Comparison of ENCODE assay signal across 8 cellular contexts in genomic region chr1:228378453-228379164, GRCh38. TPM values are rescaled to one million over a fixed set of nuclear protein-coding genes. Genes with fewer than 3 reads are reported as not detected.
DNase-seq lines count a peak whose midpoint lies in the region; ATAC-seq, FAIRE-seq and TF ChIP-seq lines count a peak whose summit lies in the region.

No MANE protein-coding gene starts in this region.

- H3K4me3 Mint-ChIP-seq in CD8-positive, alpha-beta memory T cell: peak overlapping the region; percentile 54 to 89 (median 74)

- no peaks in the 10 kb centered on the region for H3K9me3 Mint-ChIP-seq in CD8-positive, alpha-beta memory T cell

- no peaks in the 10 kb centered on the region for H3K9me3 ChIP-seq in CD8-positive, alpha-beta memory T cell (ENCODE audit: low read length)
- no peaks in the 10 kb centered on the region; the same call in 2 of the 3 replicates for H3K9me3 ChIP-seq in GM12878 (replicated peaks; ENCODE audit: control insufficient read depth, insufficient read depth, low read length)

- SMC1A ChIA-PET in GM12878 (lab: Charles Lee; ENCODE audit: uncharacterized antibody, unreplicated experiment): no interaction called here

- no peak overlapping the region for H3K27ac Mint-ChIP-seq in CD8-positive, alpha-beta memory T cell

- H3K36me3 Mint-ChIP-seq in CD8-positive, alpha-beta memory T cell: no peaks in the 10 kb centered on the region

- TF ChIP-seq POLR2A in GM12878 (IDR thresholded peaks at IDR 0.05; ENCODE audit: low read depth, low read length): no peak

- RAD21 ChIA-PET in GM12878 (lab: Charles Lee; ENCODE audit: unreplicated experiment): no interaction called here

- POLR2A ChIA-PET in CD8-positive, alpha-beta memory T cell (lab: Charles Lee): no interaction called here
- POLR2A ChIA-PET in GM12878 (lab: Charles Lee): no interaction called here

- H3K4me2 ChIP-seq in GM12878 (ENCODE audit: control insufficient read depth, insufficient read depth): peak overlapping the region; percentile 42

- in situ Hi-C loops in GM12878 (cut with MboI): no loop called here

- no peak for TF ChIP-seq EP300 in GM12878 (IDR thresholded peaks at IDR 0.05; ENCODE audit: borderline replicate concordance in 1 of 2, control insufficient read depth in 1 of 2, low read depth in 2 of 2, low read length in 2 of 2)

- H3K4me1 Mint-ChIP-seq in CD8-positive, alpha-beta memory T cell: peaks cover 7 to 13% (median 7%) of the 10 kb centered on the region in 3 donors

- H3K4me3 ChIP-seq in CD8-positive, alpha-beta memory T cell (ENCODE audit: low read length): peak overlapping the region; percentile 43
- H3K4me3 ChIP-seq in GM12878 (no peak overlapping the region), retinal pigment epithelial cell (ENCODE audit: low read length) (peak overlapping the region; percentile 49)

- no peaks in the 10 kb centered on the region for H3K36me3 ChIP-seq in CD8-positive, alpha-beta memory T cell (ENCODE audit: insufficient read depth, low read length)
- no peaks in the 10 kb centered on the region for H3K36me3 ChIP-seq in GM12878 (ENCODE audit: control insufficient read depth in 2 of 2, insufficient read depth in 2 of 2, low read length in 1 of 2)

- no TSS peak for BruUV-seq in GM12878 (replicated peaks; lab: Mats Ljungman, UMichigan)

- WGBS in GM12878 (ENCODE audit: insufficient coverage, insufficient replicate concordance, low lambda C conversion rate, missing lambda C conversion rate): 5% methylated on average over 54 of the region's 70 CpGs

- no peak overlapping the region for H2AFZ ChIP-seq in GM12878 (ENCODE audit: control insufficient read depth, low read depth, low read length)

- peak; percentile 38 for TF ChIP-seq RAD21 in GM12878 (IDR thresholded peaks at IDR 0.05; ENCODE audit: insufficient read depth, low read depth, low read length)

- CTCF ChIA-PET in CD8-positive, alpha-beta memory T cell (lab: Charles Lee): no interaction called here
- CTCF ChIA-PET in GM12878 (lab: Yijun Ruan, JAX): no interaction called here

- FAIRE-seq in GM12878 (lab: Jason Lieb, UNC): no peak

- DNase-seq in CD8-positive, alpha-beta memory T cell: peak in 4 of 5 donors; percentile 12 to 68 (median 34)
- DNase-seq in Kasumi-1 (lab: John Stamatoyannopoulos, UW) (peak; percentile 43 to 46), T-helper 1 cell (peak in 3 of 5 donors; percentile 18 to 51 (median 25)), GM12878 (ENCODE audit: low read depth, low spot score) (no peak), iPS DF 19.7 (ENCODE audit: low read depth, low spot score) (peak; percentile 76), retinal pigment epithelial cell (ENCODE audit: low read depth) (peak; percentile 8), cerebellar nuclear complex (lab: John Stamatoyannopoulos, UW) (no peak)

- no peaks in the 10 kb centered on the region for H3K79me2 ChIP-seq in GM12878 (ENCODE audit: control insufficient read depth, insufficient read depth, low read length)

- TF ChIP-seq CTCF in GM12878 (IDR thresholded peaks at IDR 0.05 in 2 of 3, conservative IDR thresholded peaks at IDR 0.05 in 1 of 3; ENCODE audit: control insufficient read depth in 2 of 3, extremely low read depth in 1 of 3, insufficient read depth in 1 of 3, low read depth in 3 of 3, low read length in 3 of 3) (peak; percentile 17 to 39 (median 26); a peak in 4 of 6 replicates), retinal pigment epithelial cell (conservative IDR thresholded peaks at IDR 0.05; ENCODE audit: low read depth, low read length) (peak; percentile 57)

- no peak overlapping the region for H3K9ac ChIP-seq in GM12878 (ENCODE audit: control insufficient read depth, insufficient read depth, low read length)

- no peak overlapping the region for H3K27ac ChIP-seq in CD8-positive, alpha-beta memory T cell (ENCODE audit: low read depth, low read length)
- no peak overlapping the region for H3K27ac ChIP-seq in GM12878 (ENCODE audit: control insufficient read depth, insufficient read depth)

- H4K20me1 ChIP-seq in GM12878 (ENCODE audit: control insufficient read depth, insufficient read depth): no peaks in the 10 kb centered on the region

- intact Hi-C loops in GM12878 (cut with micrococcal nuclease; ENCODE audit: unreplicated experiment): no loop called here

- peaks cover 8% of the 10 kb centered on the region for H3K4me1 ChIP-seq in CD8-positive, alpha-beta memory T cell (ENCODE audit: insufficient read depth, low read length)
- H3K4me1 ChIP-seq in GM12878 (ENCODE audit: control insufficient read depth, insufficient read depth, low read length): no peaks in the 10 kb centered on the region

- peaks cover 7 to 30% of the 10 kb centered on the region in 2 donors for H3K27me3 Mint-ChIP-seq in CD8-positive, alpha-beta memory T cell

- H3K27me3 ChIP-seq in CD8-positive, alpha-beta memory T cell (ENCODE audit: insufficient read depth, low read length, poor library complexity, severe bottlenecking): no peaks in the 10 kb centered on the region
- H3K27me3 ChIP-seq in GM12878 (replicated peaks in 1 of 2; ENCODE audit: control insufficient read depth in 2 of 2, insufficient read depth in 2 of 2, low read length in 1 of 2): peaks cover 0 to 5% of the 10 kb centered on the region in 2 experiments; a peak in 3 of 4 replicates

- peak; percentile 68 for ATAC-seq in GM12878
- ATAC-seq in GM21825 (IDR thresholded peaks at IDR 0.05; ENCODE audit: unreplicated experiment): no peak

TF ChIP-seq in GM12878, 131 proteins besides CTCF, POLR2A, EP300 and RAD21 (continues in another document):
- no peak for TF ChIP-seq HDAC2 (IDR thresholded peaks at IDR 0.05)
- TF ChIP-seq USF1 (IDR thresholded peaks at IDR 0.05; ENCODE audit: borderline replicate concordance, extremely low read length, insufficient read depth, low read depth, low read length): no peak
- TF ChIP-seq BRCA1 (IDR thresholded peaks at IDR 0.05; ENCODE audit: low read depth, low read length): no peak
- TF ChIP-seq RELB (IDR thresholded peaks at IDR 0.05; ENCODE audit: low read depth): no peak
- TF ChIP-seq YBX1 (IDR thresholded peaks at IDR 0.05): no peak
- no peak for TF ChIP-seq NR2C1 (IDR thresholded peaks at IDR 0.05)
- TF ChIP-seq SREBF2 (IDR thresholded peaks at IDR 0.05; ENCODE audit: low read length): no peak

RNA-seq across cellular contexts. Expression of gene TRIM11, which starts 28.0 kb away (rescaled TPM):
- total RNA-seq in CD8-positive, alpha-beta memory T cell: 10 to 100 TPM; 38.3 to 38.8 TPM
- polyA plus RNA-seq in CD8-positive, alpha-beta memory T cell: 21.5 TPM
- total RNA-seq in GM12878 (2013; cell fraction: nucleolus; rRNA removed): 55.6 and 58.1 TPM in 2 replicates
- total RNA-seq in GM12878 (2014; rRNA removed) (16.5 and 17.3 TPM in 2 replicates), GM12878 (2014; rRNA removed; fragmentation: Illumina TruSeq; extraction: Trizol) (13.5 TPM in 2 replicates), GM12878 (2021) (32.5 and 33.7 TPM in 2 replicates)
- polyA plus RNA-seq in GM12878 (2011; ENCODE audit: low read depth): 9.5 TPM
- polyA plus RNA-seq in GM12878 (2011; rRNA removed) (6.4 and 8.5 TPM in 2 replicates), GM12878 (2014; fragmentation: Illumina TruSeq; extraction: Trizol) (6.5 and 11.3 TPM in 2 replicates), GM12878 (2014; fragmentation: Nextera tagmentation; extraction: Ambion mirVana) (1 to 10 TPM; 1.3 to 3.0 TPM), GM12878 (2014; rRNA removed) (18.8 and 24.6 TPM in 2 replicates), GM12878 (2016; fragmentation: Nextera tagmentation; extraction: Ambion mirVana) (10 to 100 TPM; 12.9 to 15.0 TPM)
- polyA plus RNA-seq in GM12878 (2011; cell fraction: cytosol; rRNA removed): 9.4 and 12.8 TPM in 2 replicates
- polyA plus RNA-seq in GM12878 (2011; cell fraction: nucleus; rRNA removed): 43.2 and 61.8 TPM in 2 replicates
- polyA plus RNA-seq in GM12878 (2012): 14.5 and 20.0 TPM in 2 replicates
- polyA minus RNA-seq in GM12878 (2011; rRNA and poly(A)+ RNA removed): 17.0 and 31.3 TPM in 2 replicates
- 9.0 and 10.5 TPM in 2 replicates for polyA minus RNA-seq in GM12878 (2011; cell fraction: cytosol; rRNA and poly(A)+ RNA removed)
- 20.8 and 36.9 TPM in 2 replicates for polyA minus RNA-seq in GM12878 (2011; cell fraction: nucleus; rRNA and poly(A)+ RNA removed)

RNA-seq across cellular contexts. Expression of gene TRIM17, which starts 38.1 kb away (rescaled TPM):
- 1 to 10 TPM; 1.8 to 2.1 TPM for total RNA-seq in CD8-positive, alpha-beta memory T cell
- 0.60 TPM for polyA plus RNA-seq in CD8-positive, alpha-beta memory T cell
- total RNA-seq in GM12878 (2013; cell fraction: nucleolus; rRNA removed): not detected in 2 replicates
- 0.11 TPM in 1 of 2 replicates, not detected in the other for total RNA-seq in GM12878 (2014; rRNA removed)
- not detected in 2 replicates for total RNA-seq in GM12878 (2014; rRNA removed; fragmentation: Illumina TruSeq; extraction: Trizol)
- total RNA-seq in GM12878 (2021): not detected in 2 replicates
- polyA plus RNA-seq in GM12878 (2011; ENCODE audit: low read depth): 0.17 TPM
- not detected in 2 replicates for polyA plus RNA-seq in GM12878 (2011; rRNA removed)
- polyA plus RNA-seq in GM12878 (2011; cell fraction: cytosol; rRNA removed): not detected in 2 replicates
- polyA plus RNA-seq in GM12878 (2011; cell fraction: nucleus; rRNA removed): not detected in 2 replicates
- polyA plus RNA-seq in GM12878 (2012): 0.37 and 0.39 TPM in 2 replicates
- not detected in 2 replicates for polyA plus RNA-seq in GM12878 (2014; fragmentation: Illumina TruSeq; extraction: Trizol)
- polyA plus RNA-seq in GM12878 (2014; fragmentation: Nextera tagmentation; extraction: Ambion mirVana): not detected
- not detected in 2 replicates for polyA plus RNA-seq in GM12878 (2014; rRNA removed)
- polyA plus RNA-seq in GM12878 (2016; fragmentation: Nextera tagmentation; extraction: Ambion mirVana): under 1 TPM; 0.16 to 0.32 TPM
- not detected in 2 replicates for polyA minus RNA-seq in GM12878 (2011; rRNA and poly(A)+ RNA removed)
- not detected in 2 replicates for polyA minus RNA-seq in GM12878 (2011; cell fraction: cytosol; rRNA and poly(A)+ RNA removed)
- polyA minus RNA-seq in GM12878 (2011; cell fraction: nucleus; rRNA and poly(A)+ RNA removed): not detected in 2 replicates

Comparison
In these comparisons a context has a peak if more than half of its experiments do, and no peak if none do; other contexts are left out.
1. DNase-seq: peak in CD8-positive, alpha-beta memory T cell (4 of 5), Kasumi-1 (2 of 2), T-helper 1 cell (3 of 5), iPS DF 19.7 (single experiment) and retinal pigment epithelial cell (single experiment); none in GM12878 (single experiment) and cerebellar nuclear complex (0 of 2).